26 cellular contexts compared by ENCODE assay signal in the genomic region with DNA sequence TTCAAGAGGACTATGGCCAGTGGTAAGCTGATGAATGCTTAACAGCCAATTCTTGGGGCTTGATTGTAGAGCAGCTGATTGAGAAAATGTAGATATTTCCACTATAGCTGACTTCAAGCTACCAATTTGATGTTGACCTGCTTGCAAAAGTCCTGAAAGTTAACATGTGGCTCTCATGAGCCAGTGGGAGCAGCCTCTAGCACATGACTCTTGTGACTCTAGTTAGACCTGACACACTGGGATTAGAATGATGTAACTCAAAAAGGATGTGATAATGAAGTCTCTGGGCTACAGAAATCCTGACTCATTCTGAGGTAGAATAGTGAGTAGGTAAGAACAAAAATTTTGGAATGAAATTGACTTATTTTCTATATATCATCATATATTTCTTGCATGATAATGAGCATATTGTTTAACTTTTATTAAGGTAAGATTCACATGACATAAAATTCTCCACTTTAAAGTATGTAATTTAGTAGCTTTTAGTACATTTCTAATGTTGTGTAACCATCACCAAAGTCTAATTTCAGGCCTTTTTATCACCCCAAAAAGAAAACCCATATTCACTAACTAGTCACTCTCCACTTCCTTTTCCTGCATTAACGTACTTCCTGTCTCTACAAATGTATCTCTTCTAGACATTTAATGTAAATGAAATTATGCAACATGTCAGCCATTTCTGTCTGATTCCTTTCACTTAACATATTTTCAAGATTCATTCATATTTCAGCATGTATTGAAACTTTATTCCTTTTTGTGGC. TPM values are rescaled to one million over a fixed set of nuclear protein-coding genes. Genes with fewer than 3 reads are reported as not detected.
DNase-seq lines count a peak whose midpoint lies in the region; ATAC-seq and TF ChIP-seq lines count a peak whose summit lies in the region.
"Had no signal": no experiment of that assay in that cellular context is flagged by ENCODE, and none has a peak within 500 bp of the region (broad histone marks: within the 10 kb centered on the region; RNA-seq: fewer than 3 reads in every experiment).

No MANE protein-coding gene starts in this region.

- H2BK15ac ChIP-seq in IMR-90 (ENCODE audit: low read depth, low read length): no peak overlapping the region

- peaks cover 6% of the 10 kb centered on the region for H3K4me1 Mint-ChIP-seq in CD4-positive, alpha-beta T cell (ENCODE audit: low read depth)

- H3K27me3 ChIP-seq in IMR-90 (ENCODE audit: control insufficient read depth, insufficient read depth, low read length) (no peaks in the 10 kb centered on the region), RWPE2 (ENCODE audit: insufficient read depth, poor library complexity, severe bottlenecking) (no peaks in the 10 kb centered on the region)
- no peaks in the 10 kb centered on the region for H3K27me3 ChIP-seq in CD4-positive, alpha-beta T cell (ENCODE audit: control insufficient read depth, insufficient read depth, low read length)
- H3K27me3 ChIP-seq: heart right ventricle had no signal

- no peak overlapping the region for H4K5ac ChIP-seq in IMR-90 (ENCODE audit: low read depth, low read length)

- no peak overlapping the region for H3K4me2 ChIP-seq in IMR-90 (ENCODE audit: low read depth, low read length)
- H3K4me2 ChIP-seq: KMS-11 had no signal

- ATAC-seq in IMR-90 (ENCODE audit: low read depth) (no peak), RWPE2 (ENCODE audit: low read depth) (peak; percentile 68; the same call in 2 of the 3 replicates)
- ATAC-seq in CD4-positive, alpha-beta T cell (ENCODE audit: poor library complexity): no peak
- ATAC-seq: heart right ventricle, left colon, Panc1 had no signal

- H3K9ac ChIP-seq in IMR-90 (ENCODE audit: low read depth, low read length): no peak overlapping the region
- H3K9ac ChIP-seq: KMS-11 had no signal

- H3K56ac ChIP-seq in IMR-90 (ENCODE audit: extremely low read depth, insufficient read depth, low read length): no peak overlapping the region

- no peak overlapping the region for H4K91ac ChIP-seq in IMR-90 (ENCODE audit: insufficient read depth, low read depth, low read length)

- no peaks in the 10 kb centered on the region for H3K36me3 Mint-ChIP-seq in CD4-positive, alpha-beta T cell (ENCODE audit: low read depth)

- H3K4me3 ChIP-seq in IMR-90 (ENCODE audit: insufficient read depth, low read depth, low read length): no peak overlapping the region
- H3K4me3 ChIP-seq in RWPE2 (ENCODE audit: severe bottlenecking): no peak overlapping the region
- H3K4me3 ChIP-seq in fibroblast of mammary gland (ENCODE audit: control insufficient read depth, low read depth, low read length): no peak overlapping the region
- H3K4me3 ChIP-seq: HAP-1, heart right ventricle had no signal

- H3K9me1 ChIP-seq in IMR-90 (ENCODE audit: insufficient read depth, low read length): no peaks in the 10 kb centered on the region

- no peak overlapping the region for H3K14ac ChIP-seq in IMR-90 (replicated peaks; ENCODE audit: low read depth, low read length)

- no peak overlapping the region for H2AK9ac ChIP-seq in IMR-90 (replicated peaks; ENCODE audit: low read depth, low read length, poor library complexity)

- no peaks in the 10 kb centered on the region for H3K36me3 ChIP-seq in IMR-90 (ENCODE audit: control insufficient read depth, insufficient read depth, low read length)
- no peaks in the 10 kb centered on the region for H3K36me3 ChIP-seq in RWPE2 (ENCODE audit: low read depth)
- H3K36me3 ChIP-seq: HAP-1, heart right ventricle had no signal

- no peaks in the 10 kb centered on the region for H3K27me3 Mint-ChIP-seq in CD4-positive, alpha-beta T cell
- H3K27me3 Mint-ChIP-seq: activated naive CD8-positive, alpha-beta T cell had no signal

- DNase-seq in Daoy (ENCODE audit: low read depth): peak; percentile 2
- peak; percentile 29 for DNase-seq in IMR-90
- DNase-seq in RWPE2 (ENCODE audit: low spot score): no peak
- DNase-seq in fibroblast of mammary gland (ENCODE audit: low read depth): peak; percentile 57
- no peak for DNase-seq in NCI-H146 treated with DMSO at 0.1 percent for 48 hours (lab: John Stamatoyannopoulos, UW; ENCODE audit: unreplicated experiment)
- DNase-seq in CD4-positive, alpha-beta T cell: no peak
- no peak for DNase-seq in activated gamma-delta T cell (lab: John Stamatoyannopoulos, UW)
- DNase-seq in dermis blood vessel endothelial cell: no peak
- DNase-seq: activated CD4-positive, alpha-beta T cell treated with anti-CD3 and anti-CD28 coated beads for 48 hours; activated T-cell treated with anti-CD3 and anti-CD28 coated beads, Interleukin-2, amount 50 U/mL, for 1 hour; DMS79 treated with DMSO at 0.1 percent for 48 hours; heart right ventricle; left colon; NCI-H187; NCI-H524; posterior cingulate gyrus; substantia nigra had no signal

- H3K9me3 ChIP-seq in IMR-90 (ENCODE audit: control insufficient read depth, insufficient read depth, low read length) (no peaks in the 10 kb centered on the region), RWPE2 (ENCODE audit: severe bottlenecking) (no peaks in the 10 kb centered on the region)
- no peaks in the 10 kb centered on the region for H3K9me3 ChIP-seq in CD4-positive, alpha-beta T cell (ENCODE audit: control insufficient read depth, low read length)
- H3K9me3 ChIP-seq: HAP-1, heart right ventricle had no signal

- no peak overlapping the region for H2BK120ac ChIP-seq in IMR-90 (ENCODE audit: low read depth, low read length)

- no peak overlapping the region for H3K27ac Mint-ChIP-seq in CD4-positive, alpha-beta T cell
- H3K27ac Mint-ChIP-seq: activated naive CD8-positive, alpha-beta T cell; T-helper 1 cell treated with Interleukin-12 subunit alpha and Interleukin-12 subunit beta and Interleukin-4 antibody, amounts not matched to agents 30 μg/mL and 1 μg/mL, for 36 hours had no signal

- dilution Hi-C loops in IMR-90 (cut with HindIII; ENCODE audit: low sequenced_read_pairs, unreplicated experiment): no loop called here

- in situ Hi-C loops in IMR-90 (cut with MboI; ENCODE audit: low sequenced_read_pairs): no loop called here

- no peak for TF ChIP-seq POLR2A in IMR-90 (IDR thresholded peaks at IDR 0.05; ENCODE audit: low read depth, low read length)

- TF ChIP-seq CTCF in IMR-90 (conservative IDR thresholded peaks at IDR 0.05; ENCODE audit: low read depth, low read length) (no peak), RWPE2 (IDR thresholded peaks at IDR 0.05; ENCODE audit: poor library complexity, severe bottlenecking) (no peak), fibroblast of mammary gland (conservative IDR thresholded peaks at IDR 0.05; ENCODE audit: control insufficient read depth, insufficient read depth, low read depth, low read length) (no peak)
- TF ChIP-seq CTCF in CD4-positive, alpha-beta T cell (IDR thresholded peaks at IDR 0.05): no peak

- no peaks in the 10 kb centered on the region for H3K9me3 Mint-ChIP-seq in CD4-positive, alpha-beta T cell

- no peak overlapping the region for H3K18ac ChIP-seq in IMR-90 (ENCODE audit: low read depth, low read length)

- H4K8ac ChIP-seq in IMR-90 (ENCODE audit: low read depth in 2 of 2, low read length in 2 of 2): no peak overlapping the region

- H2AK5ac ChIP-seq in IMR-90 (ENCODE audit: low read depth, low read length): no peak overlapping the region

- POLR2A ChIA-PET in IMR-90 (lab: Charles Lee; ENCODE audit: unreplicated experiment): no interaction called here
- POLR2A ChIA-PET in CD4-positive, alpha-beta T cell (lab: Charles Lee): no interaction called here

- intact Hi-C loops in IMR-90 (cut with micrococcal nuclease): no loop called here
- intact Hi-C loops in CD4-positive, alpha-beta T cell (cut with DNase I, micrococcal nuclease): loop anchor here in 1 of 2 experiments (10.0 kb wide), 1 partner anchor 1810 kb away; no protein-coding TSS in a partner anchor

- no peak overlapping the region for H3K23ac ChIP-seq in IMR-90 (ENCODE audit: low read depth, low read length)

- TF ChIP-seq RAD21 in IMR-90 (IDR thresholded peaks at IDR 0.05; ENCODE audit: low read length): no peak

- no peaks in the 10 kb centered on the region for H4K20me1 ChIP-seq in IMR-90 (ENCODE audit: insufficient read depth, low read length)

- H3K4me3 Mint-ChIP-seq in CD4-positive, alpha-beta T cell: no peak overlapping the region
- H3K4me3 Mint-ChIP-seq: activated naive CD8-positive, alpha-beta T cell; T-helper 1 cell treated with Interleukin-12 subunit alpha and Interleukin-12 subunit beta and Interleukin-4 antibody, amounts not matched to agents 30 μg/mL and 1 μg/mL, for 36 hours had no signal

- H2BK20ac ChIP-seq in IMR-90 (ENCODE audit: low read depth, low read length): no peak overlapping the region

- BruUV-seq in IMR-90 (replicated peaks; lab: Mats Ljungman, UMichigan): no TSS peak

- no CpG with 5 or more reads among the region's 1 CpG for WGBS in IMR-90 (ENCODE audit: extremely low coverage in 2 of 2, insufficient read length in 1 of 2), 2 experiments

- CTCF ChIA-PET in IMR-90 (lab: Yijun Ruan, JAX): interaction anchor here (0.6 kb wide), 1 partner anchor 132 kb away, joined by 4 read pairs; no protein-coding TSS in a partner anchor
- CTCF ChIA-PET in CD4-positive, alpha-beta T cell (lab: Charles Lee): no interaction called here

- no peak overlapping the region for H2BK5ac ChIP-seq in IMR-90 (ENCODE audit: low read depth, low read length, poor library complexity, severe bottlenecking)

- H3K27ac ChIP-seq in IMR-90 (ENCODE audit: insufficient read depth, low read length) (no peak overlapping the region), RWPE2 (ENCODE audit: poor library complexity, severe bottlenecking) (no peak overlapping the region)
- no peak overlapping the region for H3K27ac ChIP-seq in CD4-positive, alpha-beta T cell (ENCODE audit: low read depth, low read length)
- H3K27ac ChIP-seq: C4-2B, heart right ventricle, KMS-11 had no signal

- H3K4ac ChIP-seq in IMR-90 (ENCODE audit: low read depth, low read length): no peak overlapping the region

- peak overlapping the region; percentile 65 for H2AFZ ChIP-seq in IMR-90 (replicated peaks; ENCODE audit: low read length, poor library complexity)

- no peaks in the 10 kb centered on the region for H3K79me1 ChIP-seq in IMR-90 (ENCODE audit: low read depth in 1 of 2, low read length in 2 of 2)

- H3K4me1 ChIP-seq in IMR-90 (ENCODE audit: control insufficient read depth, insufficient read depth, low read length) (no peaks in the 10 kb centered on the region), RWPE2 (ENCODE audit: insufficient read depth, poor library complexity, severe bottlenecking) (peaks cover 11% of the 10 kb centered on the region)
- H3K4me1 ChIP-seq: HAP-1, heart right ventricle had no signal

RNA-seq across cellular contexts. Expression of a gene that starts 16.1 kb away (rescaled TPM):
- not detected in 2 replicates for total RNA-seq in Daoy (2014; rRNA removed; shearing (Covaris generic))
- total RNA-seq in IMR-90 (2012; rRNA removed) (0.18 and 0.28 TPM in 2 replicates), dermis blood vessel endothelial cell (not detected in 2 replicates)
- polyA plus RNA-seq in IMR-90 (2012; rRNA removed): not detected in 2 replicates
- not detected in 2 replicates for polyA plus RNA-seq in IMR-90 (2012; cell fraction: cytosol; rRNA removed)
- polyA plus RNA-seq in IMR-90 (2012; cell fraction: nucleus; rRNA removed; ENCODE audit: low replicate concordance): 0.19 TPM in 1 of 2 replicates, not detected in the other
- under 1 TPM in 1 of 2 experiments, not detected in 1; 0.22 TPM for total RNA-seq in CD4-positive, alpha-beta T cell
- total RNA-seq: endothelial cell of umbilical vein, heart right ventricle, myocyte had no signal
- polyA plus RNA-seq: heart right ventricle had no signal

RNA-seq across cellular contexts. Expression of a gene that starts 16.2 kb away (rescaled TPM):
- total RNA-seq in Daoy (2014; rRNA removed; shearing (Covaris generic)): not detected in 2 replicates
- total RNA-seq in IMR-90 (2012; rRNA removed) (not detected in 2 replicates), dermis blood vessel endothelial cell (not detected in 2 replicates)
- polyA plus RNA-seq in IMR-90 (2012; rRNA removed): not detected in 2 replicates
- not detected in 2 replicates for polyA plus RNA-seq in IMR-90 (2012; cell fraction: cytosol; rRNA removed)
- polyA plus RNA-seq in IMR-90 (2012; cell fraction: nucleus; rRNA removed; ENCODE audit: low replicate concordance): not detected in 2 replicates
- total RNA-seq in CD4-positive, alpha-beta T cell: not detected
- total RNA-seq: cerebellum, endothelial cell of umbilical vein, heart right ventricle, left colon, myocyte had no signal
- polyA plus RNA-seq: endothelial cell of umbilical vein, heart right ventricle had no signal

RNA-seq across cellular contexts. Expression of a gene that starts 32.0 kb away (rescaled TPM):
- total RNA-seq in Daoy (2014; rRNA removed; shearing (Covaris generic)): 2.6 and 3.6 TPM in 2 replicates
- total RNA-seq in IMR-90 (2012; rRNA removed) (3.9 and 5.0 TPM in 2 replicates), dermis blood vessel endothelial cell (1.0 and 3.3 TPM in 2 replicates)
- 3.7 and 4.7 TPM in 2 replicates for polyA plus RNA-seq in IMR-90 (2012; rRNA removed)
- 1.5 and 1.9 TPM in 2 replicates for polyA plus RNA-seq in IMR-90 (2012; cell fraction: cytosol; rRNA removed)
- polyA plus RNA-seq in IMR-90 (2012; cell fraction: nucleus; rRNA removed; ENCODE audit: low replicate concordance): 1.2 and 4.9 TPM in 2 replicates
- total RNA-seq in CD4-positive, alpha-beta T cell: not detected

RNA-seq across cellular contexts. Expression of a gene that starts 47.9 kb away (rescaled TPM):
- total RNA-seq in Daoy (2014; rRNA removed; shearing (Covaris generic)): not detected in 2 replicates
- total RNA-seq in IMR-90 (2012; rRNA removed): 0.18 TPM in 1 of 2 replicates, not detected in the other
- polyA plus RNA-seq in IMR-90 (2012; rRNA removed): 0.47 and 0.48 TPM in 2 replicates
- 0.05 and 0.13 TPM in 2 replicates for polyA plus RNA-seq in IMR-90 (2012; cell fraction: cytosol; rRNA removed)
- 3.4 and 6.1 TPM in 2 replicates for polyA plus RNA-seq in IMR-90 (2012; cell fraction: nucleus; rRNA removed; ENCODE audit: low replicate concordance)
- under 1 TPM; 0.30 to 0.50 TPM for total RNA-seq in CD4-positive, alpha-beta T cell
- 0.05 TPM in 1 of 2 replicates, not detected in the other for total RNA-seq in dermis blood vessel endothelial cell

RNA-seq across cellular contexts. Expression of a gene that starts 54.7 kb away (rescaled TPM):
- not detected in 2 replicates for total RNA-seq in Daoy (2014; rRNA removed; shearing (Covaris generic))
- not detected in 2 replicates for total RNA-seq in IMR-90 (2012; rRNA removed)
- not detected in 2 replicates for polyA plus RNA-seq in IMR-90 (2012; rRNA removed)
- not detected in 2 replicates for polyA plus RNA-seq in IMR-90 (2012; cell fraction: cytosol; rRNA removed)
- not detected in 2 replicates for polyA plus RNA-seq in IMR-90 (2012; cell fraction: nucleus; rRNA removed; ENCODE audit: low replicate concordance)
- under 1 TPM in 1 of 2 experiments, not detected in 1; 0.08 TPM for total RNA-seq in CD4-positive, alpha-beta T cell
- not detected in 2 replicates for total RNA-seq in dermis blood vessel endothelial cell
- total RNA-seq: endothelial cell of umbilical vein, left colon had no signal
- polyA plus RNA-seq: endothelial cell of umbilical vein, heart right ventricle had no signal

Comparison
In these comparisons a context has a peak if more than half of its experiments do, and no peak if none do; other contexts are left out.
1. DNase-seq: peak in Daoy (single experiment), IMR-90 (single experiment) and fibroblast of mammary gland (single experiment); none in RWPE2 (single experiment), NCI-H146 treated with DMSO at 0.1 percent for 48 hours (single experiment), CD4-positive, alpha-beta T cell (0 of 10), activated gamma-delta T cell (single experiment) and dermis blood vessel endothelial cell (single experiment).